In the genomic region with DNA sequence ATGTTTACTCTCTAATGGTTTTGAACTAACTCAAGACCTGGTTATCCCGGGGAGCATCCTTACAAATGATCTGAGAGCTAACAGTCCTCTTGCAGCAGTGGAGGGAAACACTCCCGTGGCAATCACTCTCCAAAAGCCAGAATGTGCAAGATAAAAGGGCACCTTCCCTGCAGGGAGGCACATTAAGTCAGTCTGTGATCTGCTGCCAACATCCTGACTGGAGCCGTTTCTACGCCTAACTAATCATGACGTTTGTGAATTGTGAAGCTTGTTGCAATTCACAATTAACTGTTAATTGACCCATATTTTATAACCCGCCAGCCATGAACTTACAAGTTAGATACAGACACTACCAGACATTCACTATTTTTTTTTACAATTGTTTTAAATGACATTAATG, we compare ENCODE assay signal across 19 cellular contexts. TPM values are rescaled to one million over a fixed set of nuclear protein-coding genes. Genes with fewer than 3 reads are reported as not detected.
DNase-seq lines count a peak whose midpoint lies in the region; ATAC-seq and TF ChIP-seq lines count a peak whose summit lies in the region.
"Had no signal": no experiment of that assay in that cellular context is flagged by ENCODE, and none has a peak within 500 bp of the region (broad histone marks: within the 10 kb centered on the region; RNA-seq: fewer than 3 reads in every experiment).

No MANE protein-coding gene starts in this region.

- intact Hi-C loops in ascending aorta (cut with DNase I), result no loop called here
- intact Hi-C loops in CD14-positive monocyte (cut with micrococcal nuclease), result no loop called here

- H3K4me2 ChIP-seq in neural progenitor cell, result no peak overlapping the region
- H3K4me2 ChIP-seq: SK-N-SH had no signal

- H3K27ac ChIP-seq in neural progenitor cell (no peak overlapping the region), ascending aorta (no peak overlapping the region)
- H3K27ac ChIP-seq: left lung, pancreas had no signal

- H3K4me1 Mint-ChIP-seq in T-helper 17 cell, result peaks cover 2% of the 10 kb centered on the region
- peaks cover 32% of the 10 kb centered on the region for H3K4me1 Mint-ChIP-seq in neural progenitor cell
- H3K4me1 Mint-ChIP-seq in CD14-positive monocyte, result no peaks in the 10 kb centered on the region

- H3K36me3 ChIP-seq in neural progenitor cell, result no peaks in the 10 kb centered on the region
- no peaks in the 10 kb centered on the region for H3K36me3 ChIP-seq in ascending aorta
- H3K36me3 ChIP-seq: left lung, pancreas had no signal

- H3K27ac Mint-ChIP-seq in T-helper 17 cell, result peak overlapping the region; percentile 27
- H3K27ac Mint-ChIP-seq in neural progenitor cell, result peak overlapping the region; percentile 7
- H3K27ac Mint-ChIP-seq in CD14-positive monocyte, result no peak overlapping the region
- H3K27ac Mint-ChIP-seq: activated CD4-positive, alpha-beta T cell treated with anti-CD3 and anti-CD28 coated beads, Interleukin-2, amount 10 ng/mL, durations not matched to agents 7 days and 5 days; IgD-negative memory B cell had no signal

- DNase-seq in NCI-H82 (lab: John Stamatoyannopoulos, UW), result peak; percentile 25
- no peak for DNase-seq in NCI-H82 treated with DMSO at 0.1 percent for 48 hours (lab: John Stamatoyannopoulos, UW; ENCODE audit: unreplicated experiment)
- peak; percentile 40 for DNase-seq in LoVo (ENCODE audit: low spot score)
- no peak for DNase-seq in T-helper 17 cell
- DNase-seq in neural progenitor cell (ENCODE audit: low spot score), result peak; percentile 19
- no peak for DNase-seq in ascending aorta (ENCODE audit: low spot score in 2 of 2)
- no peak for DNase-seq in NCI-H774 (lab: John Stamatoyannopoulos, UW)
- DNase-seq in CD14-positive monocyte (ENCODE audit: low spot score), result no peak
- DNase-seq: activated CD4-positive, alpha-beta T cell treated with anti-CD3 and anti-CD28 coated beads, Interleukin-2, amount 10 ng/mL, durations not matched to agents 7 days and 5 days; activated naive CD4-positive, alpha-beta T cell; anterior cingulate cortex; CD8-positive, alpha-beta memory T cell; left lung; MV-4-11; NCI-H510A treated with DMSO at 0.1 percent for 48 hours; pancreas; SK-N-SH; stimulated activated CD4-positive, alpha-beta T cell treated with anti-CD3 and anti-CD28 coated beads, Interleukin-2, amount 100 ng/mL, for 48 hours had no signal

- H3K4me3 ChIP-seq in neural progenitor cell (no peak overlapping the region), ascending aorta (no peak overlapping the region)
- H3K4me3 ChIP-seq: left lung, pancreas had no signal

- no peak for ATAC-seq in T-helper 17 cell
- ATAC-seq: left lung had no signal

- no peaks in the 10 kb centered on the region for H3K79me2 ChIP-seq in neural progenitor cell (ENCODE audit: low read depth)

- H3K27me3 Mint-ChIP-seq in T-helper 17 cell (no peaks in the 10 kb centered on the region), neural progenitor cell (ENCODE audit: insufficient read depth, low read depth) (peaks cover 17% of the 10 kb centered on the region), CD14-positive monocyte (ENCODE audit: low read depth in 3 of 3) (peaks cover 0 to 3% (median 0%) of the 10 kb centered on the region in 3 donors)

- H3K27me3 ChIP-seq in neural progenitor cell (peaks cover 75% of the 10 kb centered on the region), ascending aorta (no peaks in the 10 kb centered on the region)
- H3K27me3 ChIP-seq: left lung, pancreas had no signal

- peaks cover 14% of the 10 kb centered on the region for H4K20me1 ChIP-seq in neural progenitor cell (ENCODE audit: low read depth)

- peaks cover 10% of the 10 kb centered on the region for H3F3A ChIP-seq in neural progenitor cell (ENCODE audit: low read depth)

- no peak overlapping the region for H3K9ac ChIP-seq in neural progenitor cell
- H3K9ac ChIP-seq: SK-N-SH had no signal

- H3K9me3 ChIP-seq in T-helper 17 cell (ENCODE audit: control insufficient read depth, low read length, poor library complexity, severe bottlenecking) (no peaks in the 10 kb centered on the region), neural progenitor cell (ENCODE audit: low read depth) (no peaks in the 10 kb centered on the region), ascending aorta (no peaks in the 10 kb centered on the region)
- H3K9me3 ChIP-seq: left lung, pancreas, SK-N-SH had no signal

- H3K4me1 ChIP-seq in neural progenitor cell (peaks cover 13% of the 10 kb centered on the region), ascending aorta (no peaks in the 10 kb centered on the region)
- H3K4me1 ChIP-seq: left lung, pancreas had no signal

- no peak overlapping the region for H2AFZ ChIP-seq in neural progenitor cell (replicated peaks)

- no peak overlapping the region for H3K4me3 Mint-ChIP-seq in T-helper 17 cell
- H3K4me3 Mint-ChIP-seq in neural progenitor cell, result peak overlapping the region; percentile 21
- H3K4me3 Mint-ChIP-seq in CD14-positive monocyte, result no peak overlapping the region
- H3K4me3 Mint-ChIP-seq: activated CD4-positive, alpha-beta T cell treated with anti-CD3 and anti-CD28 coated beads, Interleukin-2, amount 10 ng/mL, durations not matched to agents 7 days and 5 days; CD8-positive, alpha-beta memory T cell; IgD-negative memory B cell had no signal

- H3K36me3 Mint-ChIP-seq in T-helper 17 cell (ENCODE audit: low read depth) (no peaks in the 10 kb centered on the region), neural progenitor cell (no peaks in the 10 kb centered on the region), CD14-positive monocyte (no peaks in the 10 kb centered on the region)
- H3K36me3 Mint-ChIP-seq: IgD-negative memory B cell had no signal

- TF ChIP-seq CTCF in neural progenitor cell (IDR thresholded peaks at IDR 0.05) (no peak), ascending aorta (IDR thresholded peaks at IDR 0.05) (no peak), CD14-positive monocyte (IDR thresholded peaks at IDR 0.05) (no peak)

- no peaks in the 10 kb centered on the region for H3K9me3 Mint-ChIP-seq in neural progenitor cell
- H3K9me3 Mint-ChIP-seq in CD14-positive monocyte, result no peaks in the 10 kb centered on the region
- H3K9me3 Mint-ChIP-seq: activated CD4-positive, alpha-beta T cell treated with anti-CD3 and anti-CD28 coated beads, Interleukin-2, amount 10 ng/mL, durations not matched to agents 7 days and 5 days; CD8-positive, alpha-beta memory T cell; IgD-negative memory B cell had no signal

RNA-seq across cellular contexts. Expression of a gene that starts 52.1 kb away (rescaled TPM):
- 100 to 1,000 TPM; 161 to 173 TPM for total RNA-seq in T-helper 17 cell
- total RNA-seq in neural progenitor cell (ENCODE audit: low replicate concordance), result 17.4 and 28.1 TPM in 2 replicates
- 45.8 TPM for total RNA-seq in ascending aorta
- 10 to 100 TPM; 58.9 to 84.6 TPM for polyA plus RNA-seq in CD14-positive monocyte

Comparison
In these comparisons a context has a peak if more than half of its experiments do, and no peak if none do; other contexts are left out.
1. DNase-seq: peak in NCI-H82 (single experiment), LoVo (single experiment) and neural progenitor cell (single experiment); none in NCI-H82 treated with DMSO at 0.1 percent for 48 hours (single experiment), T-helper 17 cell (0 of 3), ascending aorta (0 of 2), NCI-H774 (single experiment) and CD14-positive monocyte (single experiment).
2. H3K27ac Mint-ChIP-seq: peak in T-helper 17 cell (single experiment) and neural progenitor cell (single experiment); none in CD14-positive monocyte (0 of 7).